Comparison of ENCODE assay signal across 8 cellular contexts in the genomic region with DNA sequence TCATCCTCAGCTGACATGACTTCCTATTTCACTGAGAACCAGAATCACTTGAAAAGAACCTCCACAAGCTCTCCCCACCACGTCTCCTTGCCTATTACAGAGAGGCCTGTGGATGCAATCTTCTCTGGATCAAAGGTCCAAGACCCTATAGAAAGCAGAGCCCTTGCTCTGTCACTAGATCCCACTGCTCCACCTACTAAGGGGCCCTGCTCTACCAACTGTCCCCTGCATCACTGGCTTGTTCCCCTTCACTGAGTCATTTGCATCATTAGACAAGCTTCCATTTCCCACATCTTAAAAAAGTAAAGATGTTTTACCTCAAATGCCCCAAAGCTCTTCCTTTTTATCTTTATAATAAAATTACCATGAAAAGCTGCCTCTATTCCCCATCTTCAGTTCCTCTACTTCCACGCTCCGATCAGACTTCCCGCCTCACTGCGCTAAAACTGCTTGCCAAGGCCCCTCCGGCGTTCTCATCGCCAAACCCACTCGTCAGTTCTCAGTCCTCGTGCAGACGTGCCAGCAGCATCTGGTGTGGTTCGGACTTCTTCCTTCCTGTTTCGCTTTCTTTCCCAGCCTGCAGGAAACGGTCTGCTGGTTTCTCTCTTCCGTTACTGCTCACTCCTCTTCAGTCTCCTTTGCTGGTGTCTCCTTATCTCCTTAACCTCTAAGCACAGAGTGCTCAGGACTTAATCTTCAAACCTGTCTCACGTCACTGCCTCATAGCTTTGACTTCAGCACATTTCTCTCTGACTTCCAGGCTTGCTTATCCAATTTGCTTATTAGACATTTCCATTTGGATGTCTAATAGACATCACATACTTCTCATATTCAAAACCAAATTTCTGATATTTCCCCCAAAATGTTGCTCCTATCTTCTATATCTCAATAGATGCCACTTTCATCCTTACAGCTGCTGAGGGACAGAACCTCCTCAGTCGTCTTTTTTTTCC. TPM values are rescaled to one million over a fixed set of nuclear protein-coding genes. Genes with fewer than 3 reads are reported as not detected.
A peak's percentile ranks its signal among the peaks of the same experiment; 100 is the strongest.
DNase-seq lines count a peak whose midpoint lies in the region; ATAC-seq and TF ChIP-seq lines count a peak whose summit lies in the region.

No MANE protein-coding gene starts in this region.

- TF ChIP-seq EP300 in ovary (IDR thresholded peaks at IDR 0.05): no peak

- peaks cover 2 to 14% (median 6%) of the 10 kb centered on the region in 3 donors for H3K36me3 Mint-ChIP-seq in CD8-positive, alpha-beta memory T cell
- H3K36me3 Mint-ChIP-seq in endodermal cell (ENCODE audit: low read depth): peaks cover 9% of the 10 kb centered on the region

- peaks cover 75% of the 10 kb centered on the region for H3K4me1 ChIP-seq in CD8-positive, alpha-beta memory T cell (ENCODE audit: insufficient read depth, low read length)
- H3K4me1 ChIP-seq in ovary (ENCODE audit: insufficient read depth) (peaks cover 6% of the 10 kb centered on the region), upper lobe of right lung (peaks cover 28% of the 10 kb centered on the region), endodermal cell (ENCODE audit: control insufficient read depth, insufficient read depth, low read length) (no peaks in the 10 kb centered on the region)

- peak; percentile 59 to 85 (median 75) for DNase-seq in CD8-positive, alpha-beta memory T cell
- peak; percentile 99 for DNase-seq in KBM-7
- DNase-seq in activated CD4-positive, alpha-beta T cell treated with anti-CD3 and anti-CD28 coated beads, Interleukin-2, amount 50 U/mL, for 48 hours: peak; percentile 60 to 72
- peak; percentile 21 for DNase-seq in epithelial cell of esophagus (ENCODE audit: low read depth)
- peak; percentile 68 to 75 (median 69) for DNase-seq in ovary
- peak; percentile 75 for DNase-seq in upper lobe of right lung
- no peak for DNase-seq in endodermal cell

- intact Hi-C loops in ovary (cut with DNase I): no loop called here
- intact Hi-C loops in upper lobe of right lung (cut with DNase I): no loop called here

- H3K36me3 ChIP-seq in CD8-positive, alpha-beta memory T cell (ENCODE audit: insufficient read depth, low read length): no peaks in the 10 kb centered on the region
- no peaks in the 10 kb centered on the region for H3K36me3 ChIP-seq in ovary
- H3K36me3 ChIP-seq in upper lobe of right lung: no peaks in the 10 kb centered on the region
- H3K36me3 ChIP-seq in endodermal cell (ENCODE audit: control insufficient read depth, insufficient read depth, low read length): no peaks in the 10 kb centered on the region

- H3K27me3 Mint-ChIP-seq in CD8-positive, alpha-beta memory T cell: no peaks in the 10 kb centered on the region
- no peaks in the 10 kb centered on the region for H3K27me3 Mint-ChIP-seq in endodermal cell (ENCODE audit: insufficient read depth)

- in situ Hi-C loops in KBM-7 (cut with MboI; ENCODE audit: low pct_unique_long_range_greater_than_20kb, low sequenced_read_pairs): no loop called here

- H3K9me3 ChIP-seq in CD8-positive, alpha-beta memory T cell (ENCODE audit: low read length): no peaks in the 10 kb centered on the region
- no peaks in the 10 kb centered on the region for H3K9me3 ChIP-seq in ovary
- H3K9me3 ChIP-seq in upper lobe of right lung: no peaks in the 10 kb centered on the region
- peaks cover 8% of the 10 kb centered on the region for H3K9me3 ChIP-seq in endodermal cell (ENCODE audit: control insufficient read depth, low read length)

- POLR2A ChIA-PET in CD8-positive, alpha-beta memory T cell (lab: Charles Lee): interaction anchor here (0.6 to 1.8 kb wide), 8 partner anchors 10 to 341 kb away, joined by 3 to 15 read pairs (median 3); a partner anchor contains a TSS

- peak overlapping the region; percentile 72 for H3K27ac ChIP-seq in CD8-positive, alpha-beta memory T cell (ENCODE audit: low read depth, low read length)
- H3K27ac ChIP-seq in ovary (peak overlapping the region in 1 of 2 donors; percentile 76), upper lobe of right lung (peak overlapping the region; percentile 83), endodermal cell (ENCODE audit: low read depth, low read length) (no peak overlapping the region)

- H3K27ac Mint-ChIP-seq in CD8-positive, alpha-beta memory T cell: no peak overlapping the region
- H3K27ac Mint-ChIP-seq in endodermal cell: no peak overlapping the region

- no peaks in the 10 kb centered on the region for H3K27me3 ChIP-seq in CD8-positive, alpha-beta memory T cell (ENCODE audit: insufficient read depth, low read length, poor library complexity, severe bottlenecking)
- H3K27me3 ChIP-seq in ovary (no peaks in the 10 kb centered on the region), upper lobe of right lung (no peaks in the 10 kb centered on the region), endodermal cell (ENCODE audit: control insufficient read depth, insufficient read depth, low read length, poor library complexity, severe bottlenecking) (no peaks in the 10 kb centered on the region)

- peak overlapping the region; percentile 84 for H3K4me3 ChIP-seq in CD8-positive, alpha-beta memory T cell (ENCODE audit: low read length)
- H3K4me3 ChIP-seq in epithelial cell of esophagus (ENCODE audit: low read length): no peak overlapping the region
- H3K4me3 ChIP-seq in ovary: peak overlapping the region; percentile 1
- peak overlapping the region; percentile 44 for H3K4me3 ChIP-seq in upper lobe of right lung
- H3K4me3 ChIP-seq in endodermal cell (ENCODE audit: low read length): no peak overlapping the region

- no peak for TF ChIP-seq POLR2A in ovary (IDR thresholded peaks at IDR 0.05)

- CTCF ChIA-PET in CD8-positive, alpha-beta memory T cell (lab: Charles Lee): interaction anchor here (0.7 to 1.5 kb wide), 9 partner anchors 11 to 454 kb away, joined by 3 to 5 read pairs (median 3); a partner anchor contains a TSS

- no peak overlapping the region for H3K9ac ChIP-seq in endodermal cell (ENCODE audit: extremely low read depth, low read length, poor library complexity, severe bottlenecking)

- WGBS in ovary, 3 donors: 38 to 46% (median 39%) methylated on average over 17 of the region's 17 CpGs
- 92 to 94% methylated on average over 11 to 17 of the region's 17 CpGs for WGBS in endodermal cell (ENCODE audit: insufficient coverage in 1 of 2, insufficient read length in 1 of 2), 2 experiments

- peaks cover 0 to under 1% (median 0%) of the 10 kb centered on the region in 5 donors for H3K9me3 Mint-ChIP-seq in CD8-positive, alpha-beta memory T cell
- H3K9me3 Mint-ChIP-seq in endodermal cell: peaks cover 4% of the 10 kb centered on the region

- H3K4me3 Mint-ChIP-seq in CD8-positive, alpha-beta memory T cell: no peak overlapping the region
- H3K4me3 Mint-ChIP-seq in endodermal cell: no peak overlapping the region

- H3K4me1 Mint-ChIP-seq in CD8-positive, alpha-beta memory T cell: peaks cover 4 to 30% (median 5%) of the 10 kb centered on the region in 3 donors
- peaks cover 6% of the 10 kb centered on the region for H3K4me1 Mint-ChIP-seq in endodermal cell

- ATAC-seq in GM21367 (IDR thresholded peaks at IDR 0.05; ENCODE audit: unreplicated experiment): peak; percentile 72
- ATAC-seq in upper lobe of right lung: peak; percentile 93

- TF ChIP-seq CTCF in epithelial cell of esophagus (IDR thresholded peaks at IDR 0.05; ENCODE audit: insufficient read depth, low read depth, low read length, missing control alignments) (no peak), ovary (IDR thresholded peaks at IDR 0.05) (no peak), upper lobe of right lung (IDR thresholded peaks at IDR 0.05) (no peak), endodermal cell (conservative IDR thresholded peaks at IDR 0.05) (no peak)

RNA-seq across cellular contexts. Expression of a gene that starts 40.5 kb away (rescaled TPM):
- 1 to 10 TPM; 5.4 to 6.5 TPM for total RNA-seq in CD8-positive, alpha-beta memory T cell
- 23.4 TPM for polyA plus RNA-seq in CD8-positive, alpha-beta memory T cell
- total RNA-seq in ovary (10 to 100 TPM in 5 of 7 donors, 1 to 10 TPM in 2; 8.2 to 22.6 (median 13.9) TPM), upper lobe of right lung (18.4 TPM), endodermal cell (1 to 10 TPM; 3.1 to 7.3 TPM)
- polyA plus RNA-seq in ovary: 10 to 100 TPM; 16.8 to 19.1 TPM
- 22.5 TPM for polyA plus RNA-seq in endodermal cell (2013, experiment 1 of 2)
- 22.1 TPM for polyA plus RNA-seq in endodermal cell (2013, experiment 2 of 2)

Comparison
In these comparisons a context has a peak if more than half of its experiments do, and no peak if none do; other contexts are left out.
1. H3K4me3 ChIP-seq: peak in CD8-positive, alpha-beta memory T cell (single experiment), ovary (single experiment) and upper lobe of right lung (single experiment); none in epithelial cell of esophagus (single experiment) and endodermal cell (single experiment).